Comparison of ENCODE assay signal across 1 cellular context in genomic region chr9:126398403-126399058, GRCh38.
A peak's percentile ranks its signal among the peaks of the same experiment; 100 is the strongest.
TF ChIP-seq lines count a peak whose summit lies in the region.

No MANE protein-coding gene starts in this region.

TF ChIP-seq in H1, 55 proteins besides CTCF, POLR2A, EP300 and RAD21 (continued from another document):
- TF ChIP-seq CHD7 (IDR thresholded peaks at IDR 0.05; ENCODE audit: insufficient replicate concordance, low read length), result no peak
- TF ChIP-seq HDAC6 (IDR thresholded peaks at IDR 0.05; ENCODE audit: low read depth, low read length), result no peak
- no peak for TF ChIP-seq CTBP2 (IDR thresholded peaks at IDR 0.05; ENCODE audit: borderline replicate concordance, insufficient read depth, insufficient read length, low read length)
- no peak for TF ChIP-seq ATF2 (IDR thresholded peaks at IDR 0.05; ENCODE audit: low read length)
- no peak for TF ChIP-seq KDM5A (IDR thresholded peaks at IDR 0.05; ENCODE audit: low read length)
- TF ChIP-seq TEAD4 (IDR thresholded peaks at IDR 0.05; ENCODE audit: low read depth, low read length), result peak; percentile 76
- TF ChIP-seq CHD1 (IDR thresholded peaks at IDR 0.05; ENCODE audit: low read depth, low read length), result no peak
- no peak for TF ChIP-seq SP2 (IDR thresholded peaks at IDR 0.05; ENCODE audit: low read length)
- no peak for TF ChIP-seq HDAC2 (IDR thresholded peaks at IDR 0.05; ENCODE audit: borderline replicate concordance in 1 of 2, low read depth in 2 of 2, low read length in 2 of 2)
- no peak for TF ChIP-seq KDM1A (IDR thresholded peaks at IDR 0.05; ENCODE audit: borderline replicate concordance, low read length)
- no peak for TF ChIP-seq JUND (IDR thresholded peaks at IDR 0.05; ENCODE audit: low read length)
- 0 out of 2 replicates have a peak, but pooled peaks have one; percentile 18 for TF ChIP-seq CHD2 (IDR thresholded peaks at IDR 0.05; ENCODE audit: low read length)
- TF ChIP-seq CREB1 (IDR thresholded peaks at IDR 0.05), result peak; percentile 40; the same call in 1 of the 2 replicates
- no peak for TF ChIP-seq PHF8 (conservative IDR thresholded peaks at IDR 0.05; ENCODE audit: low read depth, low read length)
- 0 out of 2 replicates have a peak, but pooled peaks have one; percentile 8 for TF ChIP-seq JUN (IDR thresholded peaks at IDR 0.05; ENCODE audit: low read depth, low read length)
- TF ChIP-seq RBBP5 (IDR thresholded peaks at IDR 0.05; ENCODE audit: borderline replicate concordance, low read depth, low read length), result no peak
- TF ChIP-seq ZNF274 (IDR thresholded peaks at IDR 0.05; ENCODE audit: borderline replicate concordance, extremely low read depth, low read length), result no peak
- TF ChIP-seq BRCA1 (IDR thresholded peaks at IDR 0.05; ENCODE audit: low read depth, low read length), result no peak
- no peak for TF ChIP-seq CBX5 (IDR thresholded peaks at IDR 0.05; ENCODE audit: low read depth, low read length)
- TF ChIP-seq BCL11A (IDR thresholded peaks at IDR 0.05; ENCODE audit: low read depth in 2 of 2, low read length in 2 of 2), result no peak
- no peak for TF ChIP-seq FOSL1 (IDR thresholded peaks at IDR 0.05; ENCODE audit: insufficient read depth, low read depth, low read length)
- no peak for TF ChIP-seq ATF3 (IDR thresholded peaks at IDR 0.05; ENCODE audit: insufficient read depth, low read depth, low read length)
- peak; percentile 72; the same call in 1 of the 2 replicates for TF ChIP-seq GABPA (IDR thresholded peaks at IDR 0.05; ENCODE audit: borderline replicate concordance, insufficient read depth, low read length)
- no peak for TF ChIP-seq E2F6 (IDR thresholded peaks at IDR 0.05)
- no peak for TF ChIP-seq SIRT6 (IDR thresholded peaks at IDR 0.05; ENCODE audit: low read length)
- no peak for TF ChIP-seq CBX8 (IDR thresholded peaks at IDR 0.05; ENCODE audit: borderline replicate concordance, low read depth, low read length)
- no peak for TF ChIP-seq TAF7 (optimal IDR thresholded peaks at IDR 0.05; ENCODE audit: borderline replicate concordance, low read depth, low read length)
- TF ChIP-seq TCF12 (IDR thresholded peaks at IDR 0.05; ENCODE audit: low read depth, low read length), result no peak
- TF ChIP-seq TBP (IDR thresholded peaks at IDR 0.05; ENCODE audit: low read depth, low read length), result no peak
- TF ChIP-seq CEBPB (IDR thresholded peaks at IDR 0.05; ENCODE audit: low read depth, low read length), result no peak
